Comparison of ENCODE assay signal across 8 cellular contexts in the genomic region with DNA sequence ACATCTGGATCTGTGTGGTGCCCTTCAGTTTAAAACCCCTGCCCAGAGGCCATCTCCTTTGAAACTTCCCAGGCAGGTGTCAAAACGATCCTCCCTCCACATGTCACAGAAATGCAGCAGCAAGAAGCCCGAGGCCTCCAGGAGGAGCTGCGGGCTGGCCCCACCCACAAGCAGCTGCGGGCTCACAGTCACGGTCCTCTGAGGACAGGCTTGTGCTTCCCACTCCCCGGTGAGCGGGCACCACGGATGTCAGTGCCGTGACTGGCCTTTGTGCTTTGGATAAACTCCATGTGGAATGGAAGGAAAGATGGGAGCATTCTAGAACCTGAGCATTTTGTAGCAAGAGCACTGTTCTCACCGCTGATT.
DNase-seq lines count a peak whose midpoint lies in the region; ATAC-seq lines count a peak whose summit lies in the region.

No MANE protein-coding gene starts in this region.

- 18% methylated on average over 10 of the region's 10 CpGs for WGBS in right cardiac atrium
- 33% methylated on average over 10 of the region's 10 CpGs for WGBS in thymus

- H3K27ac ChIP-seq in right cardiac atrium (ENCODE audit: low read length) = peak overlapping the region; percentile 97
- peak overlapping the region; percentile 89 for H3K27ac ChIP-seq in thymus (ENCODE audit: low read depth)

- H3K4me1 ChIP-seq in right cardiac atrium (ENCODE audit: control insufficient read depth, insufficient read depth, low read length) = peaks cover 6% of the 10 kb centered on the region
- peaks cover 25% of the 10 kb centered on the region for H3K4me1 ChIP-seq in thymus (ENCODE audit: control insufficient read depth, insufficient read depth, low read length)

- H3K27me3 ChIP-seq in right cardiac atrium (ENCODE audit: control insufficient read depth, insufficient read depth) = no peaks in the 10 kb centered on the region
- H3K27me3 ChIP-seq in thymus (ENCODE audit: control insufficient read depth, insufficient read depth) = no peaks in the 10 kb centered on the region

- peak overlapping the region; percentile 75 for H3K4me3 Mint-ChIP-seq in T-helper 2 cell treated with Interferon-gamma antibody and Interleukin-4, amounts not matched to agents 5 μg/mL and 100 μg/mL, for 36 hours

- H3K27ac Mint-ChIP-seq in T-helper 2 cell treated with Interferon-gamma antibody and Interleukin-4, amounts not matched to agents 5 μg/mL and 100 μg/mL, for 36 hours = peak overlapping the region; percentile 82

- peaks cover 22% of the 10 kb centered on the region for H3K4me1 Mint-ChIP-seq in T-helper 2 cell treated with Interferon-gamma antibody and Interleukin-4, amounts not matched to agents 5 μg/mL and 100 μg/mL, for 36 hours (ENCODE audit: low read depth)

- H3K4me3 ChIP-seq in right cardiac atrium (ENCODE audit: low read length) = peak overlapping the region; percentile 29
- H3K4me3 ChIP-seq in thymus (ENCODE audit: low read length) = no peak overlapping the region

- no peaks in the 10 kb centered on the region for H3K36me3 Mint-ChIP-seq in T-helper 2 cell treated with Interferon-gamma antibody and Interleukin-4, amounts not matched to agents 5 μg/mL and 100 μg/mL, for 36 hours (ENCODE audit: low read depth)

- peak; percentile 32 to 50 for ATAC-seq in right cardiac atrium

- DNase-seq in activated CD4-positive, alpha-beta T cell treated with anti-CD3 and anti-CD28 coated beads for 48 hours = peak; percentile 45
- DNase-seq in activated CD4-positive, alpha-beta T cell treated with anti-CD3 and anti-CD28 coated beads for 4 hours = no peak
- no peak for DNase-seq in T-helper 2 cell treated with Interferon-gamma antibody and Interleukin-4, amounts not matched to agents 5 μg/mL and 100 μg/mL, for 36 hours (ENCODE audit: low spot score)
- DNase-seq in right cardiac atrium = peak; percentile 62 to 81 (median 79)
- DNase-seq in NOMO-1 treated with dmso at 0.1 percent for 144 hours (lab: John Stamatoyannopoulos, UW; ENCODE audit: unreplicated experiment) = no peak
- DNase-seq in effector CD8-positive, alpha-beta T cell (lab: John Stamatoyannopoulos, UW) = no peak
- DNase-seq in NCI-H774 (lab: John Stamatoyannopoulos, UW) = no peak

- H3K9me3 Mint-ChIP-seq in T-helper 2 cell treated with Interferon-gamma antibody and Interleukin-4, amounts not matched to agents 5 μg/mL and 100 μg/mL, for 36 hours = no peaks in the 10 kb centered on the region

- no peaks in the 10 kb centered on the region for H3K36me3 ChIP-seq in thymus (ENCODE audit: control insufficient read depth, insufficient read depth)

- H3K27me3 Mint-ChIP-seq in T-helper 2 cell treated with Interferon-gamma antibody and Interleukin-4, amounts not matched to agents 5 μg/mL and 100 μg/mL, for 36 hours (ENCODE audit: low read depth) = no peaks in the 10 kb centered on the region

- H3K9me3 ChIP-seq in right cardiac atrium (ENCODE audit: control insufficient read depth, low read length) (no peaks in the 10 kb centered on the region), thymus (ENCODE audit: control insufficient read depth) (no peaks in the 10 kb centered on the region)

- intact Hi-C loops in right cardiac atrium (cut with DNase I) = no loop called here

Comparison
In these comparisons a context has a peak if more than half of its experiments do, and no peak if none do; other contexts are left out.
1. DNase-seq: peak in activated CD4-positive, alpha-beta T cell treated with anti-CD3 and anti-CD28 coated beads for 48 hours (single experiment) and right cardiac atrium (3 of 3); none in activated CD4-positive, alpha-beta T cell treated with anti-CD3 and anti-CD28 coated beads for 4 hours (0 of 2), T-helper 2 cell treated with Interferon-gamma antibody and Interleukin-4, amounts not matched to agents 5 μg/mL and 100 μg/mL, for 36 hours (single experiment), NOMO-1 treated with dmso at 0.1 percent for 144 hours (single experiment), effector CD8-positive, alpha-beta T cell (single experiment) and NCI-H774 (single experiment).